1 cellular context compared by ENCODE assay signal in the genomic region with DNA sequence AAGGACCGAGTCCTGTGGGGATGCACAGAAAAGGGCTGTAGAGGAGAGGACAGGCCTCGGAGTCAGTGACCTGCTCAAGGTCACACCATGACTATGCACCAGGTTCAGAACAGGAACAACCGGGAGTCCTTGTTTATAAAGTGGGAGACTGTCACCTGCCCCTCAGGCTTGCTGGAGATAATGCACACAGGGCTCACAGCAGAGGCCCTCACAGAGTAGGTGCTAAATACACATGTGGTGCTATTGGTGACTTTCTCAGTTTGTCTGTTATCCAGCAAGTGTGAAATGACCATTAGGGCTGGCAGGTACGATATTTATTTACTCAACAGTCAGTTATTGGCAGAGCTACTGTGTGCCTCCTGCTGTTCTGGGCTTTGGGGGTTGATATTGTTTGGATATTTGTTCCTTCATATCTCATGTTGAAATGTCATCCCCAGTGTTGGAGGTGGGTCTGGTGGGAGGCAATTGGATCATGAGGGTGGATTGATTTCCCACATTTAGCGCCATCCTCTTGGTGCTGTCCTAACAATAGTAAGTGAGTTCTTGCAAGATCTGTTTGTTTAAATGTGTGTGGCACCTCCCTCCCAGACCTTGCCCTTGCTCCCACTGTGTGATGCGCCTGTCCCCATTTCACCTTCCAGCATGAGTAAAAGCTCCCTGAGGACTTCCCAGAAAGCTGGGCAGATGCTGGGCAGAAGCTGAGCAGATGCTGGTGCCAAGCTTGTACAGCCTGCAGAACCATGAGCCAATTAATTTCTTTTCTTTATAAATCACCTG.
TF ChIP-seq lines count a peak whose summit lies in the region.

No MANE protein-coding gene starts in this region.

TF ChIP-seq in HepG2, 621 proteins besides CTCF, POLR2A, EP300 and RAD21 (continued from another document):
- TF ChIP-seq, protein P1, sequence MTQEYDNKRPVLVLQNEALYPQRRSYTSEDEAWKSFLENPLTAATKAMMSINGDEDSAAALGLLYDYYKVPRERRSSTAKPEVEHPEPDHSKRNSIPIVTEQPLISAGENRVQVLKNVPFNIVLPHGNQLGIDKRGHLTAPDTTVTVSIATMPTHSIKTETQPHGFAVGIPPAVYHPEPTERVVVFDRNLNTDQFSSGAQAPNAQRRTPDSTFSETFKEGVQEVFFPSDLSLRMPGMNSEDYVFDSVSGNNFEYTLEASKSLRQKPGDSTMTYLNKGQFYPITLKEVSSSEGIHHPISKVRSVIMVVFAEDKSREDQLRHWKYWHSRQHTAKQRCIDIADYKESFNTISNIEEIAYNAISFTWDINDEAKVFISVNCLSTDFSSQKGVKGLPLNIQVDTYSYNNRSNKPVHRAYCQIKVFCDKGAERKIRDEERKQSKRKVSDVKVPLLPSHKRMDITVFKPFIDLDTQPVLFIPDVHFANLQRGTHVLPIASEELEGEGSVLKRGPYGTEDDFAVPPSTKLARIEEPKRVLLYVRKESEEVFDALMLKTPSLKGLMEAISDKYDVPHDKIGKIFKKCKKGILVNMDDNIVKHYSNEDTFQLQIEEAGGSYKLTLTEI (CRISPR knock-in tag; conservative IDR thresholded peaks at IDR 0.05) = no peak
- TF ChIP-seq FOSL2 (CRISPR knock-in tag; IDR thresholded peaks at IDR 0.05) = peak; percentile 53
- TF ChIP-seq, protein P2, sequence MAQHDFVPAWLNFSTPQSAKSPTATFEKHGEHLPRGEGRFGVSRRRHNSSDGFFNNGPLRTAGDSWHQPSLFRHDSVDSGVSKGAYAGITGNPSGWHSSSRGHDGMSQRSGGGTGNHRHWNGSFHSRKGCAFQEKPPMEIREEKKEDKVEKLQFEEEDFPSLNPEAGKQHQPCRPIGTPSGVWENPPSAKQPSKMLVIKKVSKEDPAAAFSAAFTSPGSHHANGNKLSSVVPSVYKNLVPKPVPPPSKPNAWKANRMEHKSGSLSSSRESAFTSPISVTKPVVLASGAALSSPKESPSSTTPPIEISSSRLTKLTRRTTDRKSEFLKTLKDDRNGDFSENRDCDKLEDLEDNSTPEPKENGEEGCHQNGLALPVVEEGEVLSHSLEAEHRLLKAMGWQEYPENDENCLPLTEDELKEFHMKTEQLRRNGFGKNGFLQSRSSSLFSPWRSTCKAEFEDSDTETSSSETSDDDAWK (CRISPR knock-in tag; IDR thresholded peaks at IDR 0.05) = no peak
- TF ChIP-seq ZNF564 (CRISPR knock-in tag; IDR thresholded peaks at IDR 0.05) = 0 out of 2 replicates have a peak, but pooled peaks have one; percentile 43
- TF ChIP-seq ZNF629 (CRISPR knock-in tag; conservative IDR thresholded peaks at IDR 0.05) = 0 out of 2 replicates have a peak, but pooled peaks have one; percentile 21
- peak; percentile 36; the same call in 1 of the 2 replicates for TF ChIP-seq ZBTB7A (CRISPR knock-in tag; IDR thresholded peaks at IDR 0.05)
- TF ChIP-seq, protein P3, sequence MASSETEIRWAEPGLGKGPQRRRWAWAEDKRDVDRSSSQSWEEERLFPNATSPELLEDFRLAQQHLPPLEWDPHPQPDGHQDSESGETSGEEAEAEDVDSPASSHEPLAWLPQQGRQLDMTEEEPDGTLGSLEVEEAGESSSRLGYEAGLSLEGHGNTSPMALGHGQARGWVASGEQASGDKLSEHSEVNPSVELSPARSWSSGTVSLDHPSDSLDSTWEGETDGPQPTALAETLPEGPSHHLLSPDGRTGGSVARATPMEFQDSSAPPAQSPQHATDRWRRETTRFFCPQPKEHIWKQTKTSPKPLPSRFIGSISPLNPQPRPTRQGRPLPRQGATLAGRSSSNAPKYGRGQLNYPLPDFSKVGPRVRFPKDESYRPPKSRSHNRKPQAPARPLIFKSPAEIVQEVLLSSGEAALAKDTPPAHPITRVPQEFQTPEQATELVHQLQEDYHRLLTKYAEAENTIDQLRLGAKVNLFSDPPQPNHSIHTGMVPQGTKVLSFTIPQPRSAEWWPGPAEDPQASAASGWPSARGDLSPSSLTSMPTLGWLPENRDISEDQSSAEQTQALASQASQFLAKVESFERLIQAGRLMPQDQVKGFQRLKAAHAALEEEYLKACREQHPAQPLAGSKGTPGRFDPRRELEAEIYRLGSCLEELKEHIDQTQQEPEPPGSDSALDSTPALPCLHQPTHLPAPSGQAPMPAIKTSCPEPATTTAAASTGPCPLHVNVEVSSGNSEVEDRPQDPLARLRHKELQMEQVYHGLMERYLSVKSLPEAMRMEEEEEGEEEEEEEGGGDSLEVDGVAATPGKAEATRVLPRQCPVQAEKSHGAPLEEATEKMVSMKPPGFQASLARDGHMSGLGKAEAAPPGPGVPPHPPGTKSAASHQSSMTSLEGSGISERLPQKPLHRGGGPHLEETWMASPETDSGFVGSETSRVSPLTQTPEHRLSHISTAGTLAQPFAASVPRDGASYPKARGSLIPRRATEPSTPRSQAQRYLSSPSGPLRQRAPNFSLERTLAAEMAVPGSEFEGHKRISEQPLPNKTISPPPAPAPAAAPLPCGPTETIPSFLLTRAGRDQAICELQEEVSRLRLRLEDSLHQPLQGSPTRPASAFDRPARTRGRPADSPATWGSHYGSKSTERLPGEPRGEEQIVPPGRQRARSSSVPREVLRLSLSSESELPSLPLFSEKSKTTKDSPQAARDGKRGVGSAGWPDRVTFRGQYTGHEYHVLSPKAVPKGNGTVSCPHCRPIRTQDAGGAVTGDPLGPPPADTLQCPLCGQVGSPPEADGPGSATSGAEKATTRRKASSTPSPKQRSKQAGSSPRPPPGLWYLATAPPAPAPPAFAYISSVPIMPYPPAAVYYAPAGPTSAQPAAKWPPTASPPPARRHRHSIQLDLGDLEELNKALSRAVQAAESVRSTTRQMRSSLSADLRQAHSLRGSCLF (CRISPR knock-in tag; IDR thresholded peaks at IDR 0.05; ENCODE audit: borderline replicate concordance) = no peak
- TF ChIP-seq RXRA (CRISPR knock-in tag; IDR thresholded peaks at IDR 0.05) = peak; percentile 71; the same call in 1 of the 2 replicates
- no peak for TF ChIP-seq RFXAP (CRISPR knock-in tag; IDR thresholded peaks at IDR 0.05; ENCODE audit: borderline replicate concordance)
- TF ChIP-seq FOXA3 (CRISPR knock-in tag; IDR thresholded peaks at IDR 0.05) = peak; percentile 64; the same call in 1 of the 2 replicates
- TF ChIP-seq HNF4A (CRISPR knock-in tag; IDR thresholded peaks at IDR 0.05) = 0 out of 2 replicates have a peak, but pooled peaks have one; percentile 11
- no peak for TF ChIP-seq ONECUT2 (CRISPR knock-in tag; IDR thresholded peaks at IDR 0.05)
- peak; percentile 34; the same call in 1 of the 2 replicates for TF ChIP-seq ZNF292 (CRISPR knock-in tag; IDR thresholded peaks at IDR 0.05; ENCODE audit: borderline replicate concordance, low read depth)
- TF ChIP-seq ZNF720 (CRISPR knock-in tag; IDR thresholded peaks at IDR 0.05) = no peak
- TF ChIP-seq, protein P4, sequence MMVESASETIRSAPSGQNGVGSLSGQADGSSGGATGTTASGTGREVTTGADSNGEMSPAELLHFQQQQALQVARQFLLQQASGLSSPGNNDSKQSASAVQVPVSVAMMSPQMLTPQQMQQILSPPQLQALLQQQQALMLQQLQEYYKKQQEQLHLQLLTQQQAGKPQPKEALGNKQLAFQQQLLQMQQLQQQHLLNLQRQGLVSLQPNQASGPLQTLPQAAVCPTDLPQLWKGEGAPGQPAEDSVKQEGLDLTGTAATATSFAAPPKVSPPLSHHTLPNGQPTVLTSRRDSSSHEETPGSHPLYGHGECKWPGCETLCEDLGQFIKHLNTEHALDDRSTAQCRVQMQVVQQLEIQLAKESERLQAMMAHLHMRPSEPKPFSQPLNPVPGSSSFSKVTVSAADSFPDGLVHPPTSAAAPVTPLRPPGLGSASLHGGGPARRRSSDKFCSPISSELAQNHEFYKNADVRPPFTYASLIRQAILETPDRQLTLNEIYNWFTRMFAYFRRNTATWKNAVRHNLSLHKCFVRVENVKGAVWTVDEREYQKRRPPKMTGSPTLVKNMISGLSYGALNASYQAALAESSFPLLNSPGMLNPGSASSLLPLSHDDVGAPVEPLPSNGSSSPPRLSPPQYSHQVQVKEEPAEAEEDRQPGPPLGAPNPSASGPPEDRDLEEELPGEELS (CRISPR knock-in tag; IDR thresholded peaks at IDR 0.05) = peak; percentile 32; the same call in 1 of the 2 replicates
- TF ChIP-seq, protein P5, sequence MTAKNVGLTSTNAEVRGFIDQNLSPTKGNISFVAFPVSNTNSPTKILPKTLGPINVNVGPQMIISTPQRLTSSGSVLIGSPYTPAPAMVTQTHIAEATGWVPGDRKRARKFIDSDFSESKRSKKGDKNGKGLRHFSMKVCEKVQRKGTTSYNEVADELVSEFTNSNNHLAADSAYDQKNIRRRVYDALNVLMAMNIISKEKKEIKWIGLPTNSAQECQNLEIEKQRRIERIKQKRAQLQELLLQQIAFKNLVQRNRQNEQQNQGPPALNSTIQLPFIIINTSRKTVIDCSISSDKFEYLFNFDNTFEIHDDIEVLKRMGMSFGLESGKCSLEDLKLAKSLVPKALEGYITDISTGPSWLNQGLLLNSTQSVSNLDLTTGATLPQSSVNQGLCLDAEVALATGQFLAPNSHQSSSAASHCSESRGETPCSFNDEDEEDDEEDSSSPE (CRISPR knock-in tag; IDR thresholded peaks at IDR 0.05) = no peak
- TF ChIP-seq U2AF1 (optimal IDR thresholded peaks at IDR 0.05; ENCODE audit: low read depth, low read length) = no peak
- peak; percentile 55; the same call in 1 of the 2 replicates for TF ChIP-seq FOXK1 (CRISPR knock-in tag; IDR thresholded peaks at IDR 0.05; ENCODE audit: borderline replicate concordance, low read depth)
- TF ChIP-seq ERF (CRISPR knock-in tag; IDR thresholded peaks at IDR 0.05) = no peak
